6 cellular contexts compared by ENCODE assay signal in the genomic region with DNA sequence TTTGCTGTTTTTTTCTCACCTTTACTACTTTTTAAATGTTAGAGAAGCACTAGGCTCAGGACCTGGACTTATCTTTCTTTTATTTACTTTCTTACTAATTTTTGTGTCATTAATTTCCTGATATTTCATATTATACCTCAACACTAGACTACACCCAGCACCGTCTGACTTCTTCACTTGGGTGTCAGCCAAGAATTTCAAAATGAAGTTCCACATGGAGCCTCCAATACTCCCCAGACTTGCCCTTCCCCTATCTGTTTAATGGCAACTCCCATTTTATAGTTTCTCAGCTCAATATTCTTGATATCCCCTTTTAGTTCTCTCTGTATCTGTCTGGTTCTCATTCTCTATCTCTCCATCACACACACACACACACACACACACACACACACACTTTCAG.
A peak's percentile ranks its signal among the peaks of the same experiment; 100 is the strongest.
DNase-seq lines count a peak whose midpoint lies in the region; ATAC-seq and TF ChIP-seq lines count a peak whose summit lies in the region.
"Not testable (repeated sequence)": the region's sequence is repeated elsewhere in the genome, so short reads cannot be mapped to it uniquely, and the experiment has no call there.

No MANE protein-coding gene starts in this region.

- H3K27me3 ChIP-seq in mammary epithelial cell (ENCODE audit: insufficient read depth, low read length): not testable (repeated sequence)

- peak overlapping the region; percentile 7 for H2AFZ ChIP-seq in mammary epithelial cell (ENCODE audit: low read depth, low read length)

- whole genome bisulfite sequencing in mammary epithelial cell (ENCODE audit: low coverage, missing lambda C conversion rate): 10% methylated on average over 1 of the region's 1 CpG

- H3K27ac ChIP-seq in mammary epithelial cell (ENCODE audit: insufficient read depth, low read depth, low read length): not testable (repeated sequence)

- H3K9ac ChIP-seq in mammary epithelial cell (ENCODE audit: insufficient read depth, low read length): not testable (repeated sequence)

- not testable (repeated sequence) for H3K4me1 ChIP-seq in mammary epithelial cell (ENCODE audit: insufficient read depth, low read length)

- H3K36me3 Mint-ChIP-seq in WTC11 (peaks cover 17% of the 10 kb centered on the region), nephron progenitor cell (ENCODE audit: low read depth) (peaks cover 45% of the 10 kb centered on the region)

- not testable (repeated sequence) for H3K4me3 Mint-ChIP-seq in WTC11, nephron progenitor cell

- peak; percentile 17 for DNase-seq in DMS 273 (lab: John Stamatoyannopoulos, UW; ENCODE audit: unreplicated experiment)
- DNase-seq in NCI-H2171 treated with DMSO at 0.1 percent for 48 hours (lab: John Stamatoyannopoulos, UW): peak; percentile 7
- DNase-seq in WTC11 (ENCODE audit: low spot score); mammary epithelial cell; nephron progenitor cell: not testable (repeated sequence)
- DNase-seq in epithelial cell of esophagus (ENCODE audit: low read depth): peak; percentile 44

- TF ChIP-seq CTCF in WTC11 (IDR thresholded peaks at IDR 0.05); mammary epithelial cell (conservative IDR thresholded peaks at IDR 0.05 in 1 of 2, IDR thresholded peaks at IDR 0.05 in 1 of 2; ENCODE audit: extremely low read depth in 1 of 2, insufficient read depth in 1 of 2, low read depth in 1 of 2, low read length in 2 of 2); epithelial cell of esophagus (IDR thresholded peaks at IDR 0.05; ENCODE audit: insufficient read depth, low read depth, low read length, missing control alignments); nephron progenitor cell (IDR thresholded peaks at IDR 0.05): not testable (repeated sequence)

- H3K4me1 Mint-ChIP-seq in WTC11 (peaks cover 46% of the 10 kb centered on the region), nephron progenitor cell (peaks cover 24% of the 10 kb centered on the region)

- not testable (repeated sequence) for H3K36me3 ChIP-seq in mammary epithelial cell (ENCODE audit: insufficient read depth, low read length)

- not testable (repeated sequence) for H3K79me2 ChIP-seq in mammary epithelial cell (ENCODE audit: insufficient read depth, low read length)

- H4K20me1 ChIP-seq in mammary epithelial cell (ENCODE audit: insufficient read depth, low read length): not testable (repeated sequence)

- not testable (repeated sequence) for ATAC-seq in WTC11

- H3K27ac Mint-ChIP-seq in WTC11: peak overlapping the region; percentile 45; the same call in 1 of the 2 replicates
- peak overlapping the region; percentile 44 for H3K27ac Mint-ChIP-seq in nephron progenitor cell

- not testable (repeated sequence) for H3K9me3 ChIP-seq in mammary epithelial cell (replicated peaks; ENCODE audit: insufficient read depth, low read length)

- H3K9me3 Mint-ChIP-seq in WTC11, nephron progenitor cell: not testable (repeated sequence)

- not testable (repeated sequence) for H3K4me3 ChIP-seq in mammary epithelial cell (replicated peaks in 1 of 3; ENCODE audit: insufficient read depth in 1 of 3, low read depth in 2 of 3, low read length in 3 of 3); epithelial cell of esophagus (ENCODE audit: low read length)

- not testable (repeated sequence) for H3K27me3 Mint-ChIP-seq in WTC11 (ENCODE audit: low read depth); nephron progenitor cell (ENCODE audit: low read depth, poor library complexity)

- not testable (repeated sequence) for BruUV-seq in mammary epithelial cell (replicated peaks; lab: Mats Ljungman, UMichigan)

- CTCF ChIA-PET in WTC11 (lab: Charles Lee): interaction anchor here (0.6 kb wide), 1 partner anchor 50 kb away, joined by 3 read pairs; no protein-coding TSS in a partner anchor
- CTCF ChIA-PET in mammary epithelial cell (lab: Charles Lee; ENCODE audit: low non-redundant PET): not testable (repeated sequence)

- H3K4me2 ChIP-seq in mammary epithelial cell (ENCODE audit: insufficient read depth, low read depth, low read length): not testable (repeated sequence)

- POLR2A ChIA-PET in WTC11 (lab: Charles Lee): not testable (repeated sequence)

- dilution Hi-C loops in mammary epithelial cell (cut with HindIII; ENCODE audit: low sequenced_read_pairs): not testable (repeated sequence)

- in situ Hi-C loops in mammary epithelial cell (cut with MboI; ENCODE audit: low sequenced_read_pairs in 2 of 2): not testable (repeated sequence)

- intact Hi-C loops in mammary epithelial cell (cut with micrococcal nuclease): not testable (repeated sequence)
